In the genomic region with DNA sequence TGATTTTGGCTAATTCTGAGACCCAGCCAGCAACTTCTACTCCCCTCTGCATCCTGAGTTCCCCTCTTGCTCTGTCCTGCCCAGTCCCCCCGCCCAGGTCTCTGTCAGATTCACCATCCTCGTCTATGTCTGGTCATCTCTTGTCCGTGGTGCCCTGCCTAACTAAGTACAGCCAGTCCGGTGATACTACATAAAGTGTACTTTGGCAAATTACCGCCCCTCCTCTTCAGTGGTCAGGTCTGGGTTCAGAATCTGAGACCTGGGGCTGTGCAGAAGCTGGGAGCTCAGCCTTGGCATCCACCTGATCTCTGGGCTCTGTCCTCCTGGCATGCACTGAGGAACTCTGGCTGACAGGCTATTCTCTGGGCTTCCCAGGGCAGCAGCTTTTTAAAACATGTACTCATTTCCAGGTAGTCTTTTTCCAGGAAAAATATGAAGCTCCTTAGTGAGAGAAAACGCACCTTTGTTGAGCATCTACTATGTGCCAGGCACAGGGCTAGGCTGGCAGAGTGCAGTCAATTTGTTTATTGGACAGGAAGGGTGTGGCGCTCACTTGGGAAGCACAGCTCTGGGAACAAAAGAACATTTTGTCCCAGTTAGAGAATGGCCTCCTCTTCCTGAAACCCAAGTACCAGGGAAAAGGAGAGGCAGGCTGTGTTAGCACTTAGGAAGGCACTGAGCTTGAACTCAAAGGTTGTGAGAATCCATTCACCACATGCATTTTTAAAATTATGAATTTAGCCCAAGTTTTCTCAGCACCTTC, we compare ENCODE assay signal across 1 cellular context.
TF ChIP-seq lines count a peak whose summit lies in the region.

No MANE protein-coding gene starts in this region.

TF ChIP-seq in SK-N-SH, 30 proteins besides CTCF, POLR2A, EP300 and RAD21 (continued from another document):
- TF ChIP-seq FOXM1 (IDR thresholded peaks at IDR 0.05; ENCODE audit: low read depth): no peak
- no peak for TF ChIP-seq RFX5 (IDR thresholded peaks at IDR 0.05; ENCODE audit: low read length)
- no peak for TF ChIP-seq GATA2 (CRISPR knock-in tag; IDR thresholded peaks at IDR 0.05)
- TF ChIP-seq EZH2phosphoT487 (IDR thresholded peaks at IDR 0.05; ENCODE audit: borderline replicate concordance, low read depth): no peak
- no peak for TF ChIP-seq NRF1 (IDR thresholded peaks at IDR 0.05; ENCODE audit: low read depth, low read length)
- TF ChIP-seq FOXJ3 (CRISPR knock-in tag; IDR thresholded peaks at IDR 0.05): no peak
- TF ChIP-seq, protein P1, sequence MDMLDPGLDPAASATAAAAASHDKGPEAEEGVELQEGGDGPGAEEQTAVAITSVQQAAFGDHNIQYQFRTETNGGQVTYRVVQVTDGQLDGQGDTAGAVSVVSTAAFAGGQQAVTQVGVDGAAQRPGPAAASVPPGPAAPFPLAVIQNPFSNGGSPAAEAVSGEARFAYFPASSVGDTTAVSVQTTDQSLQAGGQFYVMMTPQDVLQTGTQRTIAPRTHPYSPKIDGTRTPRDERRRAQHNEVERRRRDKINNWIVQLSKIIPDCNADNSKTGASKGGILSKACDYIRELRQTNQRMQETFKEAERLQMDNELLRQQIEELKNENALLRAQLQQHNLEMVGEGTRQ (IDR thresholded peaks at IDR 0.05; ENCODE audit: borderline replicate concordance, low read depth, low read length): no peak
- TF ChIP-seq, protein P2, sequence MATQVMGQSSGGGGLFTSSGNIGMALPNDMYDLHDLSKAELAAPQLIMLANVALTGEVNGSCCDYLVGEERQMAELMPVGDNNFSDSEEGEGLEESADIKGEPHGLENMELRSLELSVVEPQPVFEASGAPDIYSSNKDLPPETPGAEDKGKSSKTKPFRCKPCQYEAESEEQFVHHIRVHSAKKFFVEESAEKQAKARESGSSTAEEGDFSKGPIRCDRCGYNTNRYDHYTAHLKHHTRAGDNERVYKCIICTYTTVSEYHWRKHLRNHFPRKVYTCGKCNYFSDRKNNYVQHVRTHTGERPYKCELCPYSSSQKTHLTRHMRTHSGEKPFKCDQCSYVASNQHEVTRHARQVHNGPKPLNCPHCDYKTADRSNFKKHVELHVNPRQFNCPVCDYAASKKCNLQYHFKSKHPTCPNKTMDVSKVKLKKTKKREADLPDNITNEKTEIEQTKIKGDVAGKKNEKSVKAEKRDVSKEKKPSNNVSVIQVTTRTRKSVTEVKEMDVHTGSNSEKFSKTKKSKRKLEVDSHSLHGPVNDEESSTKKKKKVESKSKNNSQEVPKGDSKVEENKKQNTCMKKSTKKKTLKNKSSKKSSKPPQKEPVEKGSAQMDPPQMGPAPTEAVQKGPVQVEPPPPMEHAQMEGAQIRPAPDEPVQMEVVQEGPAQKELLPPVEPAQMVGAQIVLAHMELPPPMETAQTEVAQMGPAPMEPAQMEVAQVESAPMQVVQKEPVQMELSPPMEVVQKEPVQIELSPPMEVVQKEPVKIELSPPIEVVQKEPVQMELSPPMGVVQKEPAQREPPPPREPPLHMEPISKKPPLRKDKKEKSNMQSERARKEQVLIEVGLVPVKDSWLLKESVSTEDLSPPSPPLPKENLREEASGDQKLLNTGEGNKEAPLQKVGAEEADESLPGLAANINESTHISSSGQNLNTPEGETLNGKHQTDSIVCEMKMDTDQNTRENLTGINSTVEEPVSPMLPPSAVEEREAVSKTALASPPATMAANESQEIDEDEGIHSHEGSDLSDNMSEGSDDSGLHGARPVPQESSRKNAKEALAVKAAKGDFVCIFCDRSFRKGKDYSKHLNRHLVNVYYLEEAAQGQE (IDR thresholded peaks at IDR 0.05; ENCODE audit: low read depth, low read length): no peak
- no peak for TF ChIP-seq RXRA (IDR thresholded peaks at IDR 0.05; ENCODE audit: borderline replicate concordance, low read depth)
- TF ChIP-seq, protein P3, sequence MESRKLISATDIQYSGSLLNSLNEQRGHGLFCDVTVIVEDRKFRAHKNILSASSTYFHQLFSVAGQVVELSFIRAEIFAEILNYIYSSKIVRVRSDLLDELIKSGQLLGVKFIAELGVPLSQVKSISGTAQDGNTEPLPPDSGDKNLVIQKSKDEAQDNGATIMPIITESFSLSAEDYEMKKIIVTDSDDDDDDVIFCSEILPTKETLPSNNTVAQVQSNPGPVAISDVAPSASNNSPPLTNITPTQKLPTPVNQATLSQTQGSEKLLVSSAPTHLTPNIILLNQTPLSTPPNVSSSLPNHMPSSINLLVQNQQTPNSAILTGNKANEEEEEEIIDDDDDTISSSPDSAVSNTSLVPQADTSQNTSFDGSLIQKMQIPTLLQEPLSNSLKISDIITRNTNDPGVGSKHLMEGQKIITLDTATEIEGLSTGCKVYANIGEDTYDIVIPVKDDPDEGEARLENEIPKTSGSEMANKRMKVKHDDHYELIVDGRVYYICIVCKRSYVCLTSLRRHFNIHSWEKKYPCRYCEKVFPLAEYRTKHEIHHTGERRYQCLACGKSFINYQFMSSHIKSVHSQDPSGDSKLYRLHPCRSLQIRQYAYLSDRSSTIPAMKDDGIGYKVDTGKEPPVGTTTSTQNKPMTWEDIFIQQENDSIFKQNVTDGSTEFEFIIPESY (IDR thresholded peaks at IDR 0.05; ENCODE audit: borderline replicate concordance, low read depth): no peak
- TF ChIP-seq CHD2 (IDR thresholded peaks at IDR 0.05; ENCODE audit: low read length, partially characterized antibody): no peak
- no peak for TF ChIP-seq SIN3A (IDR thresholded peaks at IDR 0.05; ENCODE audit: borderline replicate concordance, low read depth, low read length)
TF ChIP-seq in SK-N-SH: peak in this region for 0.
